In the genomic region with DNA sequence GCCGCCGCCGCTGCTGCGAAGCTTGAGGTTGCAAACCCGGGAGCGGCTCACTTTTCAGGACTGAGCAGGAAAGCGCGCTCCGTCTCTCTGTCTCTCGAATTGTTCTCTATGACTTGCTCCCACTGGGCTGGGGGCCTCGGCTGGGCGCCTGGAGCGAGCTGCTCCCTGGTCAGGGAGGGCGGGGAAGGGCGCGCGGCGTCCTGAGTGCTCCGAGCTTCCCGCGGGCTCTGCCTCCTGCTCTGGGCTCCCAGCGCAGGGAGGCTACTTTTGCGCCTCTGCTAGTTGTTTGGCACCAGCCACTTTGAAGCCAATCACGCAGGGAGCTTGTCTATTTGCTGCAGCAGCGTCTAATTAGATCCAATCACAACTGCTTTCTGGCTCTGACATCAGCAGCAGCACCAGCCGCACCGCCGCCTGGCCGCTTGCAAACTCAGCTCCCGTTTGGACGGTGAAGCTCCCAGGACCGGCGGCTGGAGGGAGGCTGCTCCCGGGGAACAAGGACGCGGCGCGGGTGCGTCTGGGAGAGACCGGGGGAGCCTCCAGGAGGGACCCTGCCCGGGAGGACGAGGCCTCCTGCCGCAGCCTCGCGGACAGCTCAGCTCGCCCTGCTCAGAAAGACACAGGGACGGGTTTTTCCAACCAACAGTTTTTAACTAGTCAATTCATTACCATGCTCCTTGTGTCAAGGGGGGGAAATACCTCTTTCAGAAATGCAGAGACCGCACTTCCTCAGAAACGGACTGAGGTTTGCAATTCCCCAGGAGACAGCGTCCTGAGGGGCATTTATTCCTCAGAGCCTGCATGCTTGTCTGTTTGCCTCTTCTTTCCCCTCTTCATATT, we compare ENCODE assay signal across 8 cellular contexts. TPM values are rescaled to one million over a fixed set of nuclear protein-coding genes. Genes with fewer than 3 reads are reported as not detected.
DNase-seq lines count a peak whose midpoint lies in the region; ATAC-seq lines count a peak whose summit lies in the region.

A gene (minus strand): TSS at position 304 of the 840 bp plus-strand sequence.

- H3K27me3 ChIP-seq in H7 (ENCODE audit: control insufficient read depth, insufficient read depth, low read length), result peaks cover 37% of the 10 kb centered on the region

- H3K4me3 Mint-ChIP-seq in activated CD4-positive, alpha-beta T cell treated with anti-CD3 and anti-CD28 coated beads for 36 hours, result peak within 1 kb of the TSS; percentile 32
- H3K4me3 Mint-ChIP-seq in activated naive CD8-positive, alpha-beta T cell treated with anti-CD3 and anti-CD28 coated beads, Interleukin-2, amount 50 U/mL, for 24 hours, result peak within 1 kb of the TSS; percentile 69

- CTCF ChIA-PET in activated CD4-positive, alpha-beta T cell treated with anti-CD3 and anti-CD28 coated beads for 36 hours (lab: Charles Lee), result interaction anchor here (1.1 kb wide), 1 partner anchor 9 kb away, joined by 3 read pairs; no protein-coding TSS in a partner anchor

- intact Hi-C loops in activated CD4-positive, alpha-beta T cell treated with anti-CD3 and anti-CD28 coated beads for 36 hours (cut with DNase I, micrococcal nuclease), result loop anchor here in 1 of 2 experiments (10.0 kb wide), 1 partner anchor 1307 kb away; no protein-coding TSS in a partner anchor

- no peaks in the 10 kb centered on the region for H3K36me3 ChIP-seq in H7 (replicated peaks; ENCODE audit: control insufficient read depth, insufficient read depth, low read length)

- H3K9me3 Mint-ChIP-seq in activated CD4-positive, alpha-beta T cell treated with anti-CD3 and anti-CD28 coated beads for 36 hours (ENCODE audit: low read depth), result no peaks in the 10 kb centered on the region
- H3K9me3 Mint-ChIP-seq in activated naive CD8-positive, alpha-beta T cell treated with anti-CD3 and anti-CD28 coated beads, Interleukin-2, amount 50 U/mL, for 24 hours, result no peaks in the 10 kb centered on the region

- H3K4me1 Mint-ChIP-seq in activated CD4-positive, alpha-beta T cell treated with anti-CD3 and anti-CD28 coated beads for 36 hours, result peaks cover 12% of the 10 kb centered on the region
- peaks cover 19% of the 10 kb centered on the region for H3K4me1 Mint-ChIP-seq in activated naive CD8-positive, alpha-beta T cell treated with anti-CD3 and anti-CD28 coated beads, Interleukin-2, amount 50 U/mL, for 24 hours

- H3K4me3 ChIP-seq in H7 (ENCODE audit: insufficient read depth, low read depth, low read length), result peak within 1 kb of the TSS; percentile 46

- peak; percentile 80 for ATAC-seq in activated CD4-positive, alpha-beta T cell treated with anti-CD3 and anti-CD28 coated beads for 36 hours
- peak; percentile 61 for ATAC-seq in activated naive CD8-positive, alpha-beta T cell treated with anti-CD3 and anti-CD28 coated beads, Interleukin-2, amount 50 U/mL, for 24 hours

- H3K36me3 Mint-ChIP-seq in activated CD4-positive, alpha-beta T cell treated with anti-CD3 and anti-CD28 coated beads for 36 hours (ENCODE audit: low read depth), result no peaks in the 10 kb centered on the region
- no peaks in the 10 kb centered on the region for H3K36me3 Mint-ChIP-seq in activated naive CD8-positive, alpha-beta T cell treated with anti-CD3 and anti-CD28 coated beads, Interleukin-2, amount 50 U/mL, for 24 hours (ENCODE audit: low read depth)

- no peak within 1 kb of the TSS for H3K27ac Mint-ChIP-seq in activated CD4-positive, alpha-beta T cell treated with anti-CD3 and anti-CD28 coated beads for 36 hours
- H3K27ac Mint-ChIP-seq in activated naive CD8-positive, alpha-beta T cell treated with anti-CD3 and anti-CD28 coated beads, Interleukin-2, amount 50 U/mL, for 24 hours, result no peak within 1 kb of the TSS

- peak; percentile 51 for DNase-seq in activated CD4-positive, alpha-beta T cell treated with anti-CD3 and anti-CD28 coated beads for 36 hours
- DNase-seq in activated CD4-positive, alpha-beta T cell treated with anti-CD3 and anti-CD28 coated beads, Interleukin-2, amount 50 U/mL, for 4 hours, result no peak
- DNase-seq in H7, result peak; percentile 90
- peak; percentile 83 for DNase-seq in NCI-H1694 (lab: John Stamatoyannopoulos, UW)
- peak; percentile 23 for DNase-seq in activated naive CD8-positive, alpha-beta T cell treated with anti-CD3 and anti-CD28 coated beads, Interleukin-2, amount 50 U/mL, for 24 hours
- peak; percentile 60 for DNase-seq in kidney tubule cell (ENCODE audit: low spot score)
- DNase-seq in superior temporal gyrus (ENCODE audit: extremely low spot score), result peak; percentile 73
- DNase-seq in MV-4-11 (lab: John Stamatoyannopoulos, UW), result no peak

- POLR2A ChIA-PET in activated CD4-positive, alpha-beta T cell treated with anti-CD3 and anti-CD28 coated beads for 36 hours (lab: Charles Lee), result interaction anchor here (0.6 kb wide), 2 partner anchors 627 to 1149 kb away, joined by 3 to 5 read pairs; no protein-coding TSS in a partner anchor

- H3K27me3 Mint-ChIP-seq in activated CD4-positive, alpha-beta T cell treated with anti-CD3 and anti-CD28 coated beads for 36 hours, result peaks cover 68% of the 10 kb centered on the region
- H3K27me3 Mint-ChIP-seq in activated naive CD8-positive, alpha-beta T cell treated with anti-CD3 and anti-CD28 coated beads, Interleukin-2, amount 50 U/mL, for 24 hours, result peaks cover 74% of the 10 kb centered on the region

RNA-seq across cellular contexts. Expression of the gene that starts here (rescaled TPM):
- total RNA-seq in activated CD4-positive, alpha-beta T cell treated with anti-CD3 and anti-CD28 coated beads for 36 hours, result not detected
- total RNA-seq in H7 (2014; rRNA removed; shearing (Covaris generic)), result 1.5 and 2.8 TPM in 2 replicates

Comparison
In these comparisons a context has a peak if more than half of its experiments do, and no peak if none do; other contexts are left out.
1. Peak in DNase-seq and ATAC-seq in activated CD4-positive, alpha-beta T cell treated with anti-CD3 and anti-CD28 coated beads for 36 hours; RNA of the gene not detected or under 1 TPM.
2. DNase-seq: peak in H7 (single experiment), NCI-H1694 (single experiment), activated naive CD8-positive, alpha-beta T cell treated with anti-CD3 and anti-CD28 coated beads, Interleukin-2, amount 50 U/mL, for 24 hours (single experiment), kidney tubule cell (single experiment) and superior temporal gyrus (single experiment); none in activated CD4-positive, alpha-beta T cell treated with anti-CD3 and anti-CD28 coated beads, Interleukin-2, amount 50 U/mL, for 4 hours (0 of 2) and MV-4-11 (single experiment).